ENCODE assay signal across 15 cellular contexts in genomic region chr2:60977562-60977895, GRCh38.
"Had no signal": no experiment of that assay in that cellular context is flagged by ENCODE, and none has a peak within 500 bp of the region (broad histone marks: within the 10 kb centered on the region; RNA-seq: fewer than 3 reads in every experiment).

No MANE protein-coding gene starts in this region.

- H3K4me3 Mint-ChIP-seq: dendritic cell treated with granulocyte-macrophage colony-stimulating factor and Interleukin-4, amounts not matched to agents 40 ng/mL and 50 ng/mL, for 4 days; effector memory CD8-positive, alpha-beta T cell; T-helper 1 cell treated with Interleukin-12 subunit alpha and Interleukin-12 subunit beta and Interleukin-4 antibody, amounts not matched to agents 30 μg/mL and 1 μg/mL, for 36 hours had no signal

- H3K27ac Mint-ChIP-seq: dendritic cell treated with granulocyte-macrophage colony-stimulating factor and Interleukin-4, amounts not matched to agents 40 ng/mL and 50 ng/mL, for 4 days; T-helper 1 cell treated with Interleukin-12 subunit alpha and Interleukin-12 subunit beta and Interleukin-4 antibody, amounts not matched to agents 30 μg/mL and 1 μg/mL, for 36 hours had no signal

- H3K4me2 ChIP-seq: hepatocyte, SK-N-SH had no signal

- H2AFZ ChIP-seq: hepatocyte had no signal

- ATAC-seq: effector memory CD8-positive, alpha-beta T cell; gastroesophageal sphincter had no signal

- H3K27me3 Mint-ChIP-seq: dendritic cell treated with granulocyte-macrophage colony-stimulating factor and Interleukin-4, amounts not matched to agents 40 ng/mL and 50 ng/mL, for 4 days; effector memory CD8-positive, alpha-beta T cell had no signal

- DNase-seq: activated CD4-positive, CD25-positive, alpha-beta regulatory T cell; activated gamma-delta T cell treated with Interleukin-2 at 50 U/mL for 16 hours; amniotic stem cell; body of pancreas; effector memory CD8-positive, alpha-beta T cell; retina; SK-N-SH; stimulated activated CD4-positive, alpha-beta T cell treated with anti-CD3 and anti-CD28 coated beads, Interleukin-4, amount 100 ng/mL, for 24 hours; thyroid gland had no signal

- H3K9me3 Mint-ChIP-seq: dendritic cell treated with granulocyte-macrophage colony-stimulating factor and Interleukin-4, amounts not matched to agents 40 ng/mL and 50 ng/mL, for 4 days; effector memory CD8-positive, alpha-beta T cell; T-helper 1 cell treated with Interleukin-12 subunit alpha and Interleukin-12 subunit beta and Interleukin-4 antibody, amounts not matched to agents 30 μg/mL and 1 μg/mL, for 36 hours had no signal

- H3K36me3 ChIP-seq: gastroesophageal sphincter, neutrophil, thyroid gland had no signal

- H3K27ac ChIP-seq: epithelial cell of prostate, gastroesophageal sphincter, hepatocyte, neutrophil, thyroid gland had no signal

- H3K27me3 ChIP-seq: body of pancreas, gastroesophageal sphincter, hepatocyte, neutrophil, thyroid gland had no signal

- H3K9me3 ChIP-seq: body of pancreas, gastroesophageal sphincter, neutrophil, SK-N-SH, thyroid gland had no signal

- H3K9ac ChIP-seq: SK-N-SH had no signal

- H3K4me1 ChIP-seq: gastroesophageal sphincter, thyroid gland had no signal

- H3K4me3 ChIP-seq: body of pancreas, gastroesophageal sphincter, hepatocyte, thyroid gland had no signal
